In the genomic region with DNA sequence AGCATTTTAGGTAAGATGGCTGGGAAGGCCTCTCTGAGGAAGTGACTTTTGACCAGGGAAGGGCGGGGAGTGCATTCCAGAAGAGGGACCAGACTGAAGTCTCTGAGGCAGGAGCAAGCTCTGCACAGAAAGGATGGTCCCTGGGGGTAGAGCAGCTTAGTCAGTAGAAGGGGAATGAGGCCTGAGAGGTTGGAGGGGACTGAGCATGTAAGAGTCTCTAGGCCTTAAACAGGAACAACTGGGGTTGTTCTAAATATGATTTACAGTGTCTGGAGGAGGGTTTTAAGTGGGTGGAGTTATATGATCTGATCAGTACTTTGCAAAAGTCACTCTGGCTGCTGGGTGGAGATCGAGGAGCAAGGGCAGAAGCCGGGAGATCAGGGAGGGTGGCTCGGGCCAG, we compare ENCODE assay signal across 1 cellular context.
TF ChIP-seq lines count a peak whose summit lies in the region.

No MANE protein-coding gene starts in this region.

TF ChIP-seq in GM23338, 12 proteins besides CTCF, POLR2A, EP300 and RAD21:
- TF ChIP-seq STAT1 (IDR thresholded peaks at IDR 0.05; ENCODE audit: unreplicated experiment) (no peak), CREB1 (CRISPR knock-in tag; IDR thresholded peaks at IDR 0.05; ENCODE audit: low read depth) (no peak), POLR2AphosphoS5 (IDR thresholded peaks at IDR 0.05; ENCODE audit: low read depth) (no peak), JUNB (IDR thresholded peaks at IDR 0.05; ENCODE audit: unreplicated experiment) (no peak), EZH2 (IDR thresholded peaks at IDR 0.05; ENCODE audit: low read depth, unreplicated experiment) (no peak), ZNF331 (CRISPR knock-in tag; IDR thresholded peaks at IDR 0.05; ENCODE audit: low read depth) (no peak), EZH2phosphoT487 (IDR thresholded peaks at IDR 0.05; ENCODE audit: unreplicated experiment) (no peak)
- TF ChIP-seq, protein P1, sequence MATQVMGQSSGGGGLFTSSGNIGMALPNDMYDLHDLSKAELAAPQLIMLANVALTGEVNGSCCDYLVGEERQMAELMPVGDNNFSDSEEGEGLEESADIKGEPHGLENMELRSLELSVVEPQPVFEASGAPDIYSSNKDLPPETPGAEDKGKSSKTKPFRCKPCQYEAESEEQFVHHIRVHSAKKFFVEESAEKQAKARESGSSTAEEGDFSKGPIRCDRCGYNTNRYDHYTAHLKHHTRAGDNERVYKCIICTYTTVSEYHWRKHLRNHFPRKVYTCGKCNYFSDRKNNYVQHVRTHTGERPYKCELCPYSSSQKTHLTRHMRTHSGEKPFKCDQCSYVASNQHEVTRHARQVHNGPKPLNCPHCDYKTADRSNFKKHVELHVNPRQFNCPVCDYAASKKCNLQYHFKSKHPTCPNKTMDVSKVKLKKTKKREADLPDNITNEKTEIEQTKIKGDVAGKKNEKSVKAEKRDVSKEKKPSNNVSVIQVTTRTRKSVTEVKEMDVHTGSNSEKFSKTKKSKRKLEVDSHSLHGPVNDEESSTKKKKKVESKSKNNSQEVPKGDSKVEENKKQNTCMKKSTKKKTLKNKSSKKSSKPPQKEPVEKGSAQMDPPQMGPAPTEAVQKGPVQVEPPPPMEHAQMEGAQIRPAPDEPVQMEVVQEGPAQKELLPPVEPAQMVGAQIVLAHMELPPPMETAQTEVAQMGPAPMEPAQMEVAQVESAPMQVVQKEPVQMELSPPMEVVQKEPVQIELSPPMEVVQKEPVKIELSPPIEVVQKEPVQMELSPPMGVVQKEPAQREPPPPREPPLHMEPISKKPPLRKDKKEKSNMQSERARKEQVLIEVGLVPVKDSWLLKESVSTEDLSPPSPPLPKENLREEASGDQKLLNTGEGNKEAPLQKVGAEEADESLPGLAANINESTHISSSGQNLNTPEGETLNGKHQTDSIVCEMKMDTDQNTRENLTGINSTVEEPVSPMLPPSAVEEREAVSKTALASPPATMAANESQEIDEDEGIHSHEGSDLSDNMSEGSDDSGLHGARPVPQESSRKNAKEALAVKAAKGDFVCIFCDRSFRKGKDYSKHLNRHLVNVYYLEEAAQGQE (IDR thresholded peaks at IDR 0.05; ENCODE audit: unreplicated experiment), result no peak
- TF ChIP-seq, protein P2, sequence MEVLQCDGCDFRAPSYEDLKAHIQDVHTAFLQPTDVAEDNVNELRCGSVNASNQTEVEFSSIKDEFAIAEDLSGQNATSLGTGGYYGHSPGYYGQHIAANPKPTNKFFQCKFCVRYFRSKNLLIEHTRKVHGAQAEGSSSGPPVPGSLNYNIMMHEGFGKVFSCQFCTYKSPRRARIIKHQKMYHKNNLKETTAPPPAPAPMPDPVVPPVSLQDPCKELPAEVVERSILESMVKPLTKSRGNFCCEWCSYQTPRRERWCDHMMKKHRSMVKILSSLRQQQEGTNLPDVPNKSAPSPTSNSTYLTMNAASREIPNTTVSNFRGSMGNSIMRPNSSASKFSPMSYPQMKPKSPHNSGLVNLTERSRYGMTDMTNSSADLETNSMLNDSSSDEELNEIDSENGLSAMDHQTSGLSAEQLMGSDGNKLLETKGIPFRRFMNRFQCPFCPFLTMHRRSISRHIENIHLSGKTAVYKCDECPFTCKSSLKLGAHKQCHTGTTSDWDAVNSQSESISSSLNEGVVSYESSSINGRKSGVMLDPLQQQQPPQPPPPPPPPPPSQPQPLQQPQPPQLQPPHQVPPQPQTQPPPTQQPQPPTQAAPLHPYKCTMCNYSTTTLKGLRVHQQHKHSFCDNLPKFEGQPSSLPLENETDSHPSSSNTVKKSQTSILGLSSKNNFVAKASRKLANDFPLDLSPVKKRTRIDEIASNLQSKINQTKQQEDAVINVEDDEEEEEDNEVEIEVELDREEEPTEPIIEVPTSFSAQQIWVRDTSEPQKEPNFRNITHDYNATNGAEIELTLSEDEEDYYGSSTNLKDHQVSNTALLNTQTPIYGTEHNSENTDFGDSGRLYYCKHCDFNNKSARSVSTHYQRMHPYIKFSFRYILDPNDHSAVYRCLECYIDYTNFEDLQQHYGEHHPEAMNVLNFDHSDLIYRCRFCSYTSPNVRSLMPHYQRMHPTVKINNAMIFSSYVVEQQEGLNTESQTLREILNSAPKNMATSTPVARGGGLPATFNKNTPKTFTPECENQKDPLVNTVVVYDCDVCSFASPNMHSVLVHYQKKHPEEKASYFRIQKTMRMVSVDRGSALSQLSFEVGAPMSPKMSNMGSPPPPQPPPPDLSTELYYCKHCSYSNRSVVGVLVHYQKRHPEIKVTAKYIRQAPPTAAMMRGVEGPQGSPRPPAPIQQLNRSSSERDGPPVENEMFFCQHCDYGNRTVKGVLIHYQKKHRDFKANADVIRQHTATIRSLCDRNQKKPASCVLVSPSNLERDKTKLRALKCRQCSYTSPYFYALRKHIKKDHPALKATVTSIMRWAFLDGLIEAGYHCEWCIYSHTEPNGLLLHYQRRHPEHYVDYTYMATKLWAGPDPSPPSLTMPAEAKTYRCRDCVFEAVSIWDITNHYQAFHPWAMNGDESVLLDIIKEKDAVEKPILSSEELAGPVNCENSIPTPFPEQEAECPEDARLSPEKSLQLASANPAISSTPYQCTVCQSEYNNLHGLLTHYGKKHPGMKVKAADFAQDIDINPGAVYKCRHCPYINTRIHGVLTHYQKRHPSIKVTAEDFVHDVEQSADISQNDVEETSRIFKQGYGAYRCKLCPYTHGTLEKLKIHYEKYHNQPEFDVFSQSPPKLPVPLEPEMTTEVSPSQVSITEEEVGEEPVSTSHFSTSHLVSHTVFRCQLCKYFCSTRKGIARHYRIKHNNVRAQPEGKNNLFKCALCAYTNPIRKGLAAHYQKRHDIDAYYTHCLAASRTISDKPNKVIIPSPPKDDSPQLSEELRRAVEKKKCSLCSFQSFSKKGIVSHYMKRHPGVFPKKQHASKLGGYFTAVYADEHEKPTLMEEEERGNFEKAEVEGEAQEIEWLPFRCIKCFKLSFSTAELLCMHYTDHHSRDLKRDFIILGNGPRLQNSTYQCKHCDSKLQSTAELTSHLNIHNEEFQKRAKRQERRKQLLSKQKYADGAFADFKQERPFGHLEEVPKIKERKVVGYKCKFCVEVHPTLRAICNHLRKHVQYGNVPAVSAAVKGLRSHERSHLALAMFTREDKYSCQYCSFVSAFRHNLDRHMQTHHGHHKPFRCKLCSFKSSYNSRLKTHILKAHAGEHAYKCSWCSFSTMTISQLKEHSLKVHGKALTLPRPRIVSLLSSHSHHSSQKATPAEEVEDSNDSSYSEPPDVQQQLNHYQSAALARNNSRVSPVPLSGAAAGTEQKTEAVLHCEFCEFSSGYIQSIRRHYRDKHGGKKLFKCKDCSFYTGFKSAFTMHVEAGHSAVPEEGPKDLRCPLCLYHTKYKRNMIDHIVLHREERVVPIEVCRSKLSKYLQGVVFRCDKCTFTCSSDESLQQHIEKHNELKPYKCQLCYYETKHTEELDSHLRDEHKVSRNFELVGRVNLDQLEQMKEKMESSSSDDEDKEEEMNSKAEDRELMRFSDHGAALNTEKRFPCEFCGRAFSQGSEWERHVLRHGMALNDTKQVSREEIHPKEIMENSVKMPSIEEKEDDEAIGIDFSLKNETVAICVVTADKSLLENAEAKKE (CRISPR knock-in tag; IDR thresholded peaks at IDR 0.05), result no peak
